Comparison of ENCODE assay signal across 12 cellular contexts in the genomic region with DNA sequence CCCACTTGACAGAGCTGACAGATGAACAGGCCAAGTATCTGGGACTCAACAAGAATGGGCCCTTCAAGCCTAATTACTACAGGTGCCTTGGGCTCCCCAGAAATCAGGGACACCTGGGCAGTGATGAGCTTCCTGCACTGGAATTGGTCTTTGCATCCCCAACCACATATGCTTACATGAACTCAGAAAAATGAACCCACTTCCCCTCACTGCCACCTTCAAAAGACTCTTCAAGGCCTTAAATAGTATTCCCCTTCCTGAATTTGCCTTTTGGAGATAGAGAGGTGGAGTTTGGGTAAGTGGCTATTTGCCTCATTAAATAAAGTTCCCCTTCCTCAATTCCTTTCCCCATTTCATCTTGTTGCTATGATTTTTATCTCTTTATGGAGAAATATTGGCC. TPM values are rescaled to one million over a fixed set of nuclear protein-coding genes. Genes with fewer than 3 reads are reported as not detected.
DNase-seq lines count a peak whose midpoint lies in the region; ATAC-seq and TF ChIP-seq lines count a peak whose summit lies in the region.
"Had no signal": no experiment of that assay in that cellular context is flagged by ENCODE, and none has a peak within 500 bp of the region (broad histone marks: within the 10 kb centered on the region; RNA-seq: fewer than 3 reads in every experiment).

No MANE protein-coding gene starts in this region.

- H3K4me3 ChIP-seq in A673 (ENCODE audit: low read depth, low read length, poor library complexity, severe bottlenecking), result no peak overlapping the region
- no peak overlapping the region for H3K4me3 ChIP-seq in BLaER1
- no peak overlapping the region for H3K4me3 ChIP-seq in SK-N-MC
- H3K4me3 ChIP-seq: A549, GM23248 had no signal

- CTCF ChIA-PET in A673 (lab: Charles Lee), result interaction anchor here (1.6 kb wide), 1 partner anchor 59 kb away, joined by 3 read pairs; no protein-coding TSS in a partner anchor

- peaks cover 25% of the 10 kb centered on the region for H3K36me3 Mint-ChIP-seq in nephron progenitor cell (ENCODE audit: low read depth)

- 0 out of 2 replicates have a peak overlapping the region, but pooled peaks have one; percentile 1 for H3K4me2 ChIP-seq in BLaER1
- H3K4me2 ChIP-seq: A549 had no signal

- H3K27ac ChIP-seq in A673 (ENCODE audit: low read depth, low read length, poor library complexity, severe bottlenecking) (peak overlapping the region; percentile 69), BLaER1 (no peak overlapping the region), SK-N-MC (peak overlapping the region; percentile 72)
- H3K27ac ChIP-seq: A549, GM23248 had no signal

- BruUV-seq in A673 (replicated peaks; lab: Mats Ljungman, UMichigan), result no TSS peak

- H4K20me1 ChIP-seq in BLaER1, result no peaks in the 10 kb centered on the region; the same call in 1 of the 2 replicates

- H3K27me3 Mint-ChIP-seq in nephron progenitor cell (ENCODE audit: low read depth, poor library complexity), result peaks cover 7% of the 10 kb centered on the region
- H3K27me3 Mint-ChIP-seq: CD4-positive, CD25-positive, alpha-beta regulatory T cell; IgD-negative memory B cell had no signal

- POLR2A ChIA-PET in A673 (lab: Charles Lee; ENCODE audit: low non-redundant PET), result no interaction called here

- H3K4me1 Mint-ChIP-seq in nephron progenitor cell, result peaks cover 5% of the 10 kb centered on the region

- intact Hi-C loops in A673 (cut with micrococcal nuclease; ENCODE audit: unreplicated experiment), result no loop called here

- ATAC-seq in HG03442 (IDR thresholded peaks at IDR 0.05; ENCODE audit: unreplicated experiment), result no peak
- ATAC-seq: A549, HCT116 had no signal

- TF ChIP-seq CTCF in A673 (conservative IDR thresholded peaks at IDR 0.05; ENCODE audit: low read depth, low read length) (no peak), nephron progenitor cell (IDR thresholded peaks at IDR 0.05) (no peak)

- H3K4me1 ChIP-seq in A673 (ENCODE audit: insufficient read depth, low read length, poor library complexity, severe bottlenecking) (peaks cover 30% of the 10 kb centered on the region), BLaER1 (peaks cover 11% of the 10 kb centered on the region; the same call in 1 of the 2 replicates)

- H3K36me3 ChIP-seq in A673 (ENCODE audit: insufficient read depth, low read length, poor library complexity, severe bottlenecking) (peaks cover 5% of the 10 kb centered on the region), BLaER1 (peaks cover 46% of the 10 kb centered on the region), SK-N-MC (ENCODE audit: insufficient read depth, low read length) (no peaks in the 10 kb centered on the region)

- no peaks in the 10 kb centered on the region for H3K9me3 Mint-ChIP-seq in nephron progenitor cell
- H3K9me3 Mint-ChIP-seq: CD4-positive, CD25-positive, alpha-beta regulatory T cell; IgD-negative memory B cell had no signal

- no peak overlapping the region for H3K4me3 Mint-ChIP-seq in nephron progenitor cell
- H3K4me3 Mint-ChIP-seq: CD4-positive, CD25-positive, alpha-beta regulatory T cell; IgD-negative memory B cell had no signal

- H3K27ac Mint-ChIP-seq in nephron progenitor cell, result peak overlapping the region; percentile 44
- H3K27ac Mint-ChIP-seq: CD4-positive, CD25-positive, alpha-beta regulatory T cell; IgD-negative memory B cell had no signal

- H3K27me3 ChIP-seq in A673 (replicated peaks; ENCODE audit: insufficient read depth, low read depth, low read length, poor library complexity), result no peaks in the 10 kb centered on the region
- H3K27me3 ChIP-seq in BLaER1, result no peaks in the 10 kb centered on the region

- H3K9ac ChIP-seq in BLaER1 (no peak overlapping the region), SK-N-MC (ENCODE audit: insufficient read length) (no peak overlapping the region)
- H3K9ac ChIP-seq: GM23248 had no signal

- DNase-seq in A673 (ENCODE audit: low spot score) (no peak), SK-N-MC (ENCODE audit: low read depth, low spot score) (no peak), nephron progenitor cell (no peak)
- no peak for DNase-seq in stimulated activated naive CD4-positive, alpha-beta T cell (lab: John Stamatoyannopoulos, UW)
- DNase-seq: CD4-positive, CD25-positive, alpha-beta regulatory T cell; DMS53; GM23248 had no signal

- H3K9me3 ChIP-seq in A673 (ENCODE audit: low read depth, low read length, poor library complexity, severe bottlenecking) (no peaks in the 10 kb centered on the region), BLaER1 (no peaks in the 10 kb centered on the region), SK-N-MC (ENCODE audit: low read depth, low read length) (no peaks in the 10 kb centered on the region)
- H3K9me3 ChIP-seq: A549 had no signal

RNA-seq across cellular contexts. Expression of a gene that starts 7.8 kb away (rescaled TPM):
- total RNA-seq in A673 (2021), result 9.1 and 10.7 TPM in 2 replicates
